In genomic region chr16:89390224-89390583, GRCh38 we compare ENCODE assay signal across 7 cellular contexts.
DNase-seq lines count a peak whose midpoint lies in the region; ATAC-seq, FAIRE-seq and TF ChIP-seq lines count a peak whose summit lies in the region.
"Not testable (repeated sequence)": the region's sequence is repeated elsewhere in the genome, so short reads cannot be mapped to it uniquely, and the experiment has no call there.

No MANE protein-coding gene starts in this region.

- not testable (repeated sequence) for DNase-seq in CD4-positive, alpha-beta T cell; GM23338 (ENCODE audit: low spot score); T-helper 17 cell; activated T-cell treated with anti-CD3 and anti-CD28 coated beads, Interleukin-2, amount 50 U/mL, for 24 hours; H1 (ENCODE audit: low read depth in 1 of 2, low spot score in 2 of 2); esophagus squamous epithelium (lab: John Stamatoyannopoulos, UW); trophoblast cell

- H3K9me3 Mint-ChIP-seq in CD4-positive, alpha-beta T cell; GM23338; activated T-cell treated with anti-CD3 and anti-CD28 coated beads, Interleukin-2, amount 50 U/mL, for 24 hours: not testable (repeated sequence)

- H3K9me2 ChIP-seq in GM23338 (ENCODE audit: insufficient read depth) = not testable (repeated sequence)

- not testable (repeated sequence) for H3K4me2 ChIP-seq in GM23338; H1 (ENCODE audit: insufficient read depth in 1 of 2, low read depth in 2 of 2, low read length in 2 of 2); trophoblast cell (ENCODE audit: low read length)

- H3K27ac ChIP-seq in CD4-positive, alpha-beta T cell (ENCODE audit: low read depth, low read length); H1 (ENCODE audit: low read depth, low read length); trophoblast cell (ENCODE audit: low read depth, low read length): not testable (repeated sequence)
- H3K27ac ChIP-seq in GM23338 (ENCODE audit: low read depth) = peak overlapping the region; percentile 98; the same call in 1 of the 2 replicates
- peak overlapping the region in 3 of 4 donors; percentile 85 to 87 (median 85) for H3K27ac ChIP-seq in esophagus squamous epithelium

- peaks cover 14% of the 10 kb centered on the region for H3F3A ChIP-seq in GM23338 (replicated peaks; ENCODE audit: low read depth)

- WGBS in H1 (ENCODE audit: extremely low coverage in 1 of 2, insufficient coverage in 1 of 2, insufficient read length in 1 of 2, insufficient replicate concordance in 2 of 2, low coverage in 1 of 2, low lambda C conversion rate in 2 of 2, missing lambda C conversion rate in 1 of 2), 2 experiments = 93% methylated on average over 11 of the region's 15 CpGs; no CpG with 5 or more reads in 1 of the 2 experiments
- 91 to 93% methylated on average over 14 to 15 of the region's 15 CpGs for WGBS in esophagus squamous epithelium, 2 donors
- no CpG with 5 or more reads among the region's 15 CpGs for WGBS in trophoblast cell (ENCODE audit: extremely low coverage, insufficient coverage, insufficient read length)

- H3K4me1 ChIP-seq in GM23338 (ENCODE audit: insufficient read depth) (peaks cover 44% of the 10 kb centered on the region), H1 (replicated peaks in 1 of 4; ENCODE audit: control insufficient read depth in 3 of 4, insufficient read depth in 4 of 4, low read length in 3 of 4) (peaks cover 10 to 30% (median 19%) of the 10 kb centered on the region in 4 experiments), esophagus squamous epithelium (peaks cover 41 to 90% (median 62%) of the 10 kb centered on the region in 3 donors), trophoblast cell (ENCODE audit: control insufficient read depth in 1 of 2, insufficient read depth in 2 of 2, low read length in 2 of 2) (peaks cover 3 to 10% of the 10 kb centered on the region in 2 experiments)

- H3K9ac ChIP-seq in H1 (replicated peaks in 1 of 4; ENCODE audit: extremely low read depth in 1 of 4, low read depth in 3 of 4, low read length in 3 of 4); trophoblast cell (ENCODE audit: low read length): not testable (repeated sequence)

- peaks cover 58% of the 10 kb centered on the region for H3K36me3 Mint-ChIP-seq in CD4-positive, alpha-beta T cell (ENCODE audit: low read depth)
- peaks cover 18% of the 10 kb centered on the region for H3K36me3 Mint-ChIP-seq in GM23338 (ENCODE audit: low read depth)
- not testable (repeated sequence) for H3K36me3 Mint-ChIP-seq in T-helper 17 cell (ENCODE audit: low read depth)
- peaks cover 78% of the 10 kb centered on the region for H3K36me3 Mint-ChIP-seq in activated T-cell treated with anti-CD3 and anti-CD28 coated beads, Interleukin-2, amount 50 U/mL, for 24 hours (ENCODE audit: low read depth)

- POLR2A ChIA-PET in CD4-positive, alpha-beta T cell (lab: Charles Lee) = not testable (repeated sequence)
- POLR2A ChIA-PET in H1 (lab: Charles Lee; ENCODE audit: partially characterized antibody) = interaction anchor here (0.7 to 0.8 kb wide), 2 partner anchors 18 to 45 kb away, joined by 3 to 4 read pairs; no protein-coding TSS in a partner anchor

- peak overlapping the region; percentile 71; the same call in 1 of the 2 replicates for H2BK5ac ChIP-seq in H1 (ENCODE audit: low read depth, low read length)
- not testable (repeated sequence) for H2BK5ac ChIP-seq in trophoblast cell (ENCODE audit: low read depth, low read length, poor library complexity)

- not testable (repeated sequence) for TF ChIP-seq CTCF in CD4-positive, alpha-beta T cell (IDR thresholded peaks at IDR 0.05); GM23338 (conservative IDR thresholded peaks at IDR 0.05; ENCODE audit: low read depth in 2 of 2); H1 (IDR thresholded peaks at IDR 0.05; ENCODE audit: control extremely low read depth in 1 of 3, insufficient read depth in 1 of 3, low read depth in 1 of 3, low read length in 3 of 3); esophagus squamous epithelium (IDR thresholded peaks at IDR 0.05)

- H4K20me1 ChIP-seq in GM23338 (replicated peaks; ENCODE audit: insufficient read depth) (peaks cover 51% of the 10 kb centered on the region), H1 (replicated peaks in 1 of 2; ENCODE audit: control insufficient read depth in 1 of 2, insufficient read depth in 2 of 2, low read length in 2 of 2) (peaks cover 37 to 41% of the 10 kb centered on the region in 2 experiments)

- not testable (repeated sequence) for H4K8ac ChIP-seq in H1 (ENCODE audit: extremely low read depth, insufficient read depth, low read length); trophoblast cell (ENCODE audit: low read depth, low read length)

- H2BK12ac ChIP-seq in H1 (ENCODE audit: low read depth, low read length); trophoblast cell (ENCODE audit: low read length): not testable (repeated sequence)

- not testable (repeated sequence) for H2AK5ac ChIP-seq in H1 (ENCODE audit: low read depth, low read length); trophoblast cell (ENCODE audit: low read length)

- not testable (repeated sequence) for H3K27me3 Mint-ChIP-seq in CD4-positive, alpha-beta T cell; T-helper 17 cell; activated T-cell treated with anti-CD3 and anti-CD28 coated beads, Interleukin-2, amount 50 U/mL, for 24 hours
- peaks cover 17% of the 10 kb centered on the region for H3K27me3 Mint-ChIP-seq in GM23338 (ENCODE audit: insufficient read depth, low read depth, poor library complexity)

- H3K79me1 ChIP-seq in H1 (ENCODE audit: low read depth, low read length) = peaks cover 21% of the 10 kb centered on the region
- H3K79me1 ChIP-seq in trophoblast cell (ENCODE audit: low read length) = not testable (repeated sequence)

- not testable (repeated sequence) for H4K12ac ChIP-seq in trophoblast cell (ENCODE audit: low read depth, low read length)

- H3K9me3 ChIP-seq in CD4-positive, alpha-beta T cell (ENCODE audit: control insufficient read depth, low read length); T-helper 17 cell (ENCODE audit: control insufficient read depth, low read length, poor library complexity, severe bottlenecking); H1 (ENCODE audit: insufficient read depth in 2 of 2, low read depth in 1 of 2, low read length in 1 of 2); esophagus squamous epithelium; trophoblast cell (ENCODE audit: insufficient read depth, low read depth, low read length): not testable (repeated sequence)

- H3K36me3 ChIP-seq in GM23338 (ENCODE audit: insufficient read depth); H1 (ENCODE audit: control insufficient read depth in 2 of 4, insufficient read depth in 4 of 4, low read length in 3 of 4); esophagus squamous epithelium; trophoblast cell (ENCODE audit: control insufficient read depth in 1 of 2, insufficient read depth in 2 of 2, low read length in 2 of 2): not testable (repeated sequence)

- not testable (repeated sequence) for H3K4me3 Mint-ChIP-seq in CD4-positive, alpha-beta T cell; GM23338; activated T-cell treated with anti-CD3 and anti-CD28 coated beads, Interleukin-2, amount 50 U/mL, for 24 hours
- H3K4me3 Mint-ChIP-seq in T-helper 17 cell = peak overlapping the region; percentile 50

- not testable (repeated sequence) for H3K27me3 ChIP-seq in CD4-positive, alpha-beta T cell (ENCODE audit: control insufficient read depth, insufficient read depth, low read length); GM23338 (ENCODE audit: insufficient read depth); H1 (replicated peaks in 1 of 4; ENCODE audit: control insufficient read depth in 3 of 4, extremely low read depth in 1 of 4, insufficient read depth in 3 of 4, low read length in 3 of 4); esophagus squamous epithelium; trophoblast cell (ENCODE audit: insufficient read depth, low read length)

- not testable (repeated sequence) for FAIRE-seq in H1 (lab: Jason Lieb, UNC)

- H3K23ac ChIP-seq in H1 (ENCODE audit: insufficient read length); trophoblast cell (ENCODE audit: low read length): not testable (repeated sequence)

- H2BK15ac ChIP-seq in H1 (ENCODE audit: low read length) = not testable (repeated sequence)

- H3K18ac ChIP-seq in H1 (ENCODE audit: extremely low read depth, low read length); trophoblast cell (ENCODE audit: low read length): not testable (repeated sequence)

- CTCF ChIA-PET in CD4-positive, alpha-beta T cell (lab: Charles Lee) = not testable (repeated sequence)
- CTCF ChIA-PET in H1 (lab: Charles Lee; ENCODE audit: partially characterized antibody) = interaction anchor here (0.5 to 1.2 kb wide), 3 partner anchors 15 to 36 kb away, joined by 3 to 4 read pairs (median 4); no protein-coding TSS in a partner anchor

- peak overlapping the region; percentile 53 for H3K27ac Mint-ChIP-seq in CD4-positive, alpha-beta T cell
- not testable (repeated sequence) for H3K27ac Mint-ChIP-seq in GM23338
- peak overlapping the region; percentile 49 for H3K27ac Mint-ChIP-seq in T-helper 17 cell
- peak overlapping the region; percentile 59 for H3K27ac Mint-ChIP-seq in activated T-cell treated with anti-CD3 and anti-CD28 coated beads, Interleukin-2, amount 50 U/mL, for 24 hours

- H3K23me2 ChIP-seq in H1 (ENCODE audit: low read depth, low read length) = not testable (repeated sequence)

- ATAC-seq in CD4-positive, alpha-beta T cell (ENCODE audit: poor library complexity); GM23338; T-helper 17 cell: not testable (repeated sequence)

- H4K91ac ChIP-seq in H1 (replicated peaks; ENCODE audit: insufficient read length, low read length); trophoblast cell (ENCODE audit: low read depth, low read length): not testable (repeated sequence)

- H3K4me1 Mint-ChIP-seq in CD4-positive, alpha-beta T cell (ENCODE audit: low read depth) = peaks cover 75% of the 10 kb centered on the region
- H3K4me1 Mint-ChIP-seq in GM23338 (peaks cover 79% of the 10 kb centered on the region), T-helper 17 cell (peaks cover 43% of the 10 kb centered on the region)
- H3K4me1 Mint-ChIP-seq in activated T-cell treated with anti-CD3 and anti-CD28 coated beads, Interleukin-2, amount 50 U/mL, for 24 hours (ENCODE audit: low read depth) = peaks cover 75% of the 10 kb centered on the region

- peaks cover 93% of the 10 kb centered on the region for H3K79me2 ChIP-seq in GM23338 (replicated peaks; ENCODE audit: insufficient read depth)
- peaks cover 35 to 93% of the 10 kb centered on the region in 2 experiments for H3K79me2 ChIP-seq in H1 (ENCODE audit: control insufficient read depth in 1 of 2, insufficient read depth in 2 of 2, low read length in 2 of 2)
- H3K79me2 ChIP-seq in trophoblast cell (ENCODE audit: control insufficient read depth, insufficient read depth, low read length, poor library complexity) = peaks cover 38% of the 10 kb centered on the region

- H3K4me3 ChIP-seq in GM23338; H1 (ENCODE audit: extremely low read depth in 1 of 4, insufficient read depth in 2 of 4, low read depth in 3 of 4, low read length in 4 of 4); esophagus squamous epithelium; trophoblast cell (ENCODE audit: low read depth, low read length): not testable (repeated sequence)

- not testable (repeated sequence) for H4K5ac ChIP-seq in H1 (ENCODE audit: insufficient read length, low read depth, low read length)

- H2BK20ac ChIP-seq in H1 (ENCODE audit: low read length) = not testable (repeated sequence)

- not testable (repeated sequence) for H3K14ac ChIP-seq in H1 (ENCODE audit: insufficient read length); trophoblast cell (ENCODE audit: low read length)

- intact Hi-C loops in CD4-positive, alpha-beta T cell (cut with DNase I, micrococcal nuclease); esophagus squamous epithelium (cut with DNase I): not testable (repeated sequence)

- H3K56ac ChIP-seq in H1 (replicated peaks; ENCODE audit: insufficient read length, low read depth, low read length) = not testable (repeated sequence)

- TF ChIP-seq RAD21 in H1 (IDR thresholded peaks at IDR 0.05 in 1 of 2, conservative IDR thresholded peaks at IDR 0.05 in 1 of 2; ENCODE audit: low read depth in 2 of 2, low read length in 2 of 2) = not testable (repeated sequence)

- TF ChIP-seq POLR2A in H1 (IDR thresholded peaks at IDR 0.05; ENCODE audit: control extremely low read depth in 1 of 2, low read depth in 2 of 2, low read length in 2 of 2); esophagus squamous epithelium (IDR thresholded peaks at IDR 0.05): not testable (repeated sequence)

- H3K4ac ChIP-seq in H1 (replicated peaks; ENCODE audit: insufficient read length, low read depth, low read length) = not testable (repeated sequence)
- H3K4ac ChIP-seq in trophoblast cell (ENCODE audit: low read depth, low read length) = peak overlapping the region; percentile 94

- not testable (repeated sequence) for TF ChIP-seq EP300 in H1 (IDR thresholded peaks at IDR 0.05; ENCODE audit: borderline replicate concordance in 1 of 2, low read depth in 2 of 2, low read length in 2 of 2)

- H2BK120ac ChIP-seq in H1 (replicated peaks; ENCODE audit: low read depth, low read length); trophoblast cell (ENCODE audit: insufficient read depth, low read length, poor library complexity): not testable (repeated sequence)

- not testable (repeated sequence) for H2AFZ ChIP-seq in GM23338; H1 (ENCODE audit: low read length); trophoblast cell (ENCODE audit: insufficient read depth, low read length, poor library complexity)
